ENCODE assay signal across 27 cellular contexts in the genomic region with DNA sequence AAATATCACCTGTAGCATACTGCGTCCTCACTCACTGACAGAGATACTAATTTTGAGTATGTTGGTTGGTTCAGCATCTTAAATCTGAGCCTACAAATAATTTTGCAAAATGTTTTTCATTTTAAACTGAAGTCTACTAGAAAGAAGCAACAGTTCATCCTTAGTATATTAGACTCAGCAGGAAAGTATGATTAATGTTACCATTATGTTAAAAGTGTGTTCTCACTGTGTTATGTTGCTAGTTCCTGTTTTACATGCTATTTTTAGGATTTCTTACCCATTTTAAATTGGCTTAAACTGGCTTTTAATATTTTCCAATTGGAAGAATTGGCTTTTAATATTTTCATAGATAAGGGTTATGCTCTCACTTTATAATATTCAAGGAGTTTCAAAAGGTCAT. TPM values are rescaled to one million over a fixed set of nuclear protein-coding genes. Genes with fewer than 3 reads are reported as not detected.
"Had no signal": no experiment of that assay in that cellular context is flagged by ENCODE, and none has a peak within 500 bp of the region (broad histone marks: within the 10 kb centered on the region; RNA-seq: fewer than 3 reads in every experiment).

No MANE protein-coding gene starts in this region.

- H3K9me3 ChIP-seq: lower lobe of right lung, mucosa of descending colon, pancreas, psoas muscle, upper lobe of left lung had no signal

- ATAC-seq: activated CD4-positive, alpha-beta T cell treated with anti-CD3 and anti-CD28 coated beads for 36 hours; esophagus mucosa; lower lobe of right lung; mucosa of descending colon; pancreas; psoas muscle; stimulated activated naive CD8-positive, alpha-beta T cell treated with anti-CD3 and anti-CD28 coated beads, Interleukin-15, Interleukin-2, amounts not matched to agents 100 U/mL and 50 U/mL, for 24 hours had no signal

- DNase-seq: activated B cell treated with CpG ODN at 0.5 μM for 24 hours; activated CD4-positive, alpha-beta T cell treated with anti-CD3 and anti-CD28 coated beads for 36 hours; activated CD4-positive, alpha-beta T cell treated with anti-CD3 and anti-CD28 coated beads, Interleukin-2, amount 50 U/mL, for 4 hours; activated CD8-positive, alpha-beta memory T cell treated with anti-CD3 and anti-CD28 coated beads for 24 hours; activated CD8-positive, alpha-beta memory T cell treated with anti-CD3 and anti-CD28 coated beads, Interleukin-2, amount 50 U/mL, for 4 hours; activated naive CD4-positive, alpha-beta T cell treated with Interleukin-2 at 50 U/mL for 16 hours; activated naive CD8-positive, alpha-beta T cell treated with anti-CD3 and anti-CD28 coated beads for 36 hours; activated T-cell treated with anti-CD3 and anti-CD28 coated beads, Interleukin-2, amount 50 U/mL, for 24 hours; amniotic stem cell; effector memory CD4-positive, alpha-beta T cell; foreskin melanocyte; kidney; lower lobe of right lung; mesendoderm; mucosa of descending colon; nephron progenitor cell; pancreas; psoas muscle; stimulated activated CD4-positive, alpha-beta T cell treated with anti-CD3 and anti-CD28 coated beads, Interleukin-12 subunit alpha, Interleukin-12 subunit beta, amount 100 ng/mL, for 4 hours; stimulated activated CD4-positive, alpha-beta T cell treated with anti-CD3 and anti-CD28 coated beads, Interleukin-4, amount 100 ng/mL, for 4 hours; stimulated activated naive CD8-positive, alpha-beta T cell treated with anti-CD3 and anti-CD28 coated beads, Interleukin-15, Interleukin-2, amounts not matched to agents 100 U/mL and 50 U/mL, for 24 hours; upper lobe of left lung had no signal

- H3K27ac ChIP-seq: cardiac muscle cell, lower lobe of right lung, pancreas, psoas muscle, right atrium auricular region had no signal

- H3K4me3 ChIP-seq: cardiac muscle cell, lower lobe of right lung, mucosa of descending colon, pancreas, psoas muscle, right atrium auricular region, upper lobe of left lung had no signal

- H3K4me1 ChIP-seq: lower lobe of right lung, pancreas, psoas muscle, right atrium auricular region, upper lobe of left lung had no signal

- H3K27me3 ChIP-seq: cardiac muscle cell, pancreas, right atrium auricular region, upper lobe of left lung had no signal

RNA-seq across cellular contexts. Expression of a gene that starts 25.7 kb away (rescaled TPM):
- total RNA-seq: activated T-helper 2 cell treated with anti-CD3 and anti-CD28 coated beads, Interferon-gamma antibody, Interleukin-2, Interleukin-4, amounts not matched to agents 10 μg/mL and 5 μg/mL and 100 μg/mL, durations not matched to agents 14 hours and 24 hours and 36 hours; cardiac muscle cell; esophagus mucosa; T-helper 2 cell treated with Interferon-gamma antibody and Interleukin-4, amounts not matched to agents 100 ng/mL and 5 ng/mL, for 36 hours had no signal
- polyA plus RNA-seq: cardiac muscle cell had no signal
